ENCODE assay signal across 17 cellular contexts in genomic region chr20:59848182-59848581, GRCh38.
DNase-seq lines count a peak whose midpoint lies in the region; ATAC-seq, FAIRE-seq and TF ChIP-seq lines count a peak whose summit lies in the region.
"Had no signal": no experiment of that assay in that cellular context is flagged by ENCODE, and none has a peak within 500 bp of the region (broad histone marks: within the 10 kb centered on the region; RNA-seq: fewer than 3 reads in every experiment).

No MANE protein-coding gene starts in this region.

- no peak overlapping the region for H3K27ac ChIP-seq in hepatocyte
- H3K27ac ChIP-seq: BLaER1 treated with 17β-estradiol and CSF1 and Interleukin-3, amounts not matched to agents 10 nM and 100 nM; GM23248 had no signal

- H3K4me3 ChIP-seq in hepatocyte: no peak overlapping the region
- H3K4me3 ChIP-seq: BLaER1 treated with 17β-estradiol and CSF1 and Interleukin-3, amounts not matched to agents 10 nM and 100 nM; GM12878; GM23248; HAP-1 had no signal

- no peaks in the 10 kb centered on the region for H3K27me3 ChIP-seq in hepatocyte
- H3K27me3 ChIP-seq: BLaER1 treated with 17β-estradiol and CSF1 and Interleukin-3, amounts not matched to agents 10 nM and 100 nM had no signal

- FAIRE-seq in urothelium cell line (lab: Jason Lieb, UNC): peak; percentile 13
- FAIRE-seq: GM12878 had no signal

- WGBS in hepatocyte (ENCODE audit: low lambda C conversion rate, missing lambda C conversion rate): 41% methylated on average over 2 of the region's 2 CpGs

- no peaks in the 10 kb centered on the region for H3K36me3 ChIP-seq in hepatocyte (replicated peaks; ENCODE audit: insufficient read depth, low read depth)
- H3K36me3 ChIP-seq: HAP-1 had no signal

- no peaks in the 10 kb centered on the region for H4K20me1 ChIP-seq in hepatocyte (ENCODE audit: insufficient read depth, poor library complexity, severe bottlenecking)

- H3K4me2 ChIP-seq in hepatocyte: no peak overlapping the region
- H3K4me2 ChIP-seq: BLaER1 treated with 17β-estradiol and CSF1 and Interleukin-3, amounts not matched to agents 10 nM and 100 nM had no signal

- ATAC-seq in Right ventricle myocardium superior (ENCODE audit: poor library complexity) (peak; percentile 60), Right ventricle myocardium inferior (no peak), GM19455 (IDR thresholded peaks at IDR 0.05; ENCODE audit: unreplicated experiment) (no peak)
- ATAC-seq: CD8-positive, alpha-beta T cell; GM12878 had no signal

- H3K4me1 ChIP-seq in hepatocyte (ENCODE audit: insufficient read depth): peaks cover 9% of the 10 kb centered on the region
- H3K4me1 ChIP-seq: BLaER1 treated with 17β-estradiol and CSF1 and Interleukin-3, amounts not matched to agents 10 nM and 100 nM; HAP-1 had no signal

- H3K9me2 ChIP-seq in hepatocyte (replicated peaks; ENCODE audit: insufficient read depth): no peaks in the 10 kb centered on the region

- no peaks in the 10 kb centered on the region for H3K9me3 ChIP-seq in hepatocyte (ENCODE audit: low read depth)
- H3K9me3 ChIP-seq: HAP-1 had no signal

- DNase-seq in Right ventricle myocardium superior (no peak), Right ventricle myocardium inferior (ENCODE audit: missing footprints) (no peak), HT-29 (ENCODE audit: low spot score) (peak; percentile 26), hepatocyte (ENCODE audit: low spot score) (peak; percentile 48), urothelium cell line (ENCODE audit: low spot score) (no peak), NCI-H146 (lab: John Stamatoyannopoulos, UW) (no peak)
- DNase-seq: CD8-positive, alpha-beta T cell; DMS 273 treated with DMSO at 0.1 percent for 48 hours; DMS53; DND-41; EL; GM23248; HFFc6 had no signal

- intact Hi-C loops in Right ventricle myocardium superior (cut with DNase I) (loop anchor here (2.0 kb wide), 1 partner anchor 65 kb away; no protein-coding TSS in a partner anchor), Right ventricle myocardium inferior (cut with DNase I) (loop anchor here (10.0 kb wide), 1 partner anchor 253 kb away; no protein-coding TSS in a partner anchor)

- TF ChIP-seq CTCF in hepatocyte (IDR thresholded peaks at IDR 0.05; ENCODE audit: poor library complexity): no peak

- H3K79me2 ChIP-seq in hepatocyte: no peaks in the 10 kb centered on the region

- H2AFZ ChIP-seq in hepatocyte: no peak overlapping the region
- H2AFZ ChIP-seq: GM23248 had no signal

Comparison
In these comparisons a context has a peak if more than half of its experiments do, and no peak if none do; other contexts are left out.
1. DNase-seq: peak in HT-29 (single experiment) and hepatocyte (single experiment); none in Right ventricle myocardium superior (single experiment), Right ventricle myocardium inferior (single experiment), urothelium cell line (single experiment) and NCI-H146 (single experiment).